In genomic region chr19:34734601-34735103, GRCh38 we compare ENCODE assay signal across 8 cellular contexts. TPM values are rescaled to one million over a fixed set of nuclear protein-coding genes. Genes with fewer than 3 reads are reported as not detected.
DNase-seq lines count a peak whose midpoint lies in the region; ATAC-seq and TF ChIP-seq lines count a peak whose summit lies in the region.

No MANE protein-coding gene starts in this region.

- H3K4me1 Mint-ChIP-seq in activated CD4-positive, alpha-beta T cell treated with anti-CD3 and anti-CD28 coated beads, Interleukin-2, amount 10 ng/mL, durations not matched to agents 24 days and 14 days = peaks cover 23% of the 10 kb centered on the region
- H3K4me1 Mint-ChIP-seq in activated T-helper 17 cell treated with anti-CD3 and anti-CD28 coated beads, Interleukin-2, amount 50 U/mL, for 72 hours = peaks cover 11% of the 10 kb centered on the region

- H3K4me3 ChIP-seq in kidney epithelial cell (ENCODE audit: low read depth, low read length) (peak overlapping the region; percentile 61), testis (peak overlapping the region; percentile 86 to 88)

- intact Hi-C loops in activated CD4-positive, alpha-beta T cell treated with anti-CD3 and anti-CD28 coated beads, Interleukin-2, amount 10 ng/mL, durations not matched to agents 24 days and 14 days (cut with micrococcal nuclease) = loop anchor here (1.0 kb wide), 1 partner anchor 39 kb away; the partner anchor contains the start of gene ZNF599
- intact Hi-C loops in testis (cut with DNase I; ENCODE audit: low total_unique reads) = loop anchor here (5.0 kb wide), 1 partner anchor 57 kb away; the partner anchor contains the start of genes SCGB2B2 and ZNF302

- H3K9me3 Mint-ChIP-seq in activated CD4-positive, alpha-beta T cell treated with anti-CD3 and anti-CD28 coated beads, Interleukin-2, amount 10 ng/mL, durations not matched to agents 24 days and 14 days = peaks cover 17% of the 10 kb centered on the region
- H3K9me3 Mint-ChIP-seq in activated T-helper 17 cell treated with anti-CD3 and anti-CD28 coated beads, Interleukin-2, amount 50 U/mL, for 72 hours = no peaks in the 10 kb centered on the region

- no peak for TF ChIP-seq POLR2A in testis (IDR thresholded peaks at IDR 0.05)

- TF ChIP-seq CTCF in kidney epithelial cell (IDR thresholded peaks at IDR 0.05; ENCODE audit: insufficient read depth, low read length, poor library complexity, severe bottlenecking) (no peak), testis (IDR thresholded peaks at IDR 0.05) (no peak)

- peak overlapping the region; percentile 96 for H3K27ac Mint-ChIP-seq in activated CD4-positive, alpha-beta T cell treated with anti-CD3 and anti-CD28 coated beads, Interleukin-2, amount 10 ng/mL, durations not matched to agents 24 days and 14 days
- peak overlapping the region; percentile 94 for H3K27ac Mint-ChIP-seq in activated T-helper 17 cell treated with anti-CD3 and anti-CD28 coated beads, Interleukin-2, amount 50 U/mL, for 72 hours

- H3K4me3 Mint-ChIP-seq in activated CD4-positive, alpha-beta T cell treated with anti-CD3 and anti-CD28 coated beads, Interleukin-2, amount 10 ng/mL, durations not matched to agents 24 days and 14 days = peak overlapping the region; percentile 93
- H3K4me3 Mint-ChIP-seq in activated T-helper 17 cell treated with anti-CD3 and anti-CD28 coated beads, Interleukin-2, amount 50 U/mL, for 72 hours = peak overlapping the region; percentile 93

- H3K36me3 Mint-ChIP-seq in activated CD4-positive, alpha-beta T cell treated with anti-CD3 and anti-CD28 coated beads, Interleukin-2, amount 10 ng/mL, durations not matched to agents 24 days and 14 days (ENCODE audit: low read depth) = peaks cover 36% of the 10 kb centered on the region
- peaks cover 31% of the 10 kb centered on the region for H3K36me3 Mint-ChIP-seq in activated T-helper 17 cell treated with anti-CD3 and anti-CD28 coated beads, Interleukin-2, amount 50 U/mL, for 72 hours (ENCODE audit: low read depth)

- DNase-seq in activated CD4-positive, alpha-beta T cell treated with anti-CD3 and anti-CD28 coated beads, Interleukin-2, amount 10 ng/mL, durations not matched to agents 24 days and 14 days = no peak
- DNase-seq in activated CD4-positive, alpha-beta T cell treated with anti-CD3 and anti-CD28 coated beads for 48 hours = no peak
- DNase-seq in kidney epithelial cell (ENCODE audit: low read depth) (no peak), testis (no peak), epidermal melanocyte (ENCODE audit: insufficient read length, low spot score) (no peak)

- H3K36me3 ChIP-seq in kidney epithelial cell (ENCODE audit: control insufficient read depth, insufficient read depth, low read length) (peaks cover 2% of the 10 kb centered on the region), testis (ENCODE audit: low read depth, missing control alignments) (no peaks in the 10 kb centered on the region)

- no peak for ATAC-seq in activated T-helper 17 cell treated with anti-CD3 and anti-CD28 coated beads, Interleukin-2, amount 50 U/mL, for 72 hours (replicated peaks)
- no peak for ATAC-seq in GM18519 (IDR thresholded peaks at IDR 0.05; ENCODE audit: low FRiP score, unreplicated experiment)
- ATAC-seq in HG02798 (IDR thresholded peaks at IDR 0.05; ENCODE audit: poor library complexity, unreplicated experiment) = no peak

- peaks cover 6% of the 10 kb centered on the region for H3K4me1 ChIP-seq in testis

- H3K9me3 ChIP-seq in testis = no peaks in the 10 kb centered on the region

- no peaks in the 10 kb centered on the region for H3K27me3 Mint-ChIP-seq in activated CD4-positive, alpha-beta T cell treated with anti-CD3 and anti-CD28 coated beads, Interleukin-2, amount 10 ng/mL, durations not matched to agents 24 days and 14 days
- no peaks in the 10 kb centered on the region for H3K27me3 Mint-ChIP-seq in activated T-helper 17 cell treated with anti-CD3 and anti-CD28 coated beads, Interleukin-2, amount 50 U/mL, for 72 hours

- H3K27ac ChIP-seq in testis = peak overlapping the region; percentile 93 to 97

- 17 to 19% methylated on average over 11 of the region's 11 CpGs for WGBS in testis, 2 donors

- H3K27me3 ChIP-seq in kidney epithelial cell (ENCODE audit: control insufficient read depth, insufficient read depth, low read length) (no peaks in the 10 kb centered on the region), testis (no peaks in the 10 kb centered on the region)

RNA-seq across cellular contexts. Expression of gene ZNF181, which starts 0.6 kb away (rescaled TPM):
- total RNA-seq in activated CD4-positive, alpha-beta T cell treated with anti-CD3 and anti-CD28 coated beads, Interleukin-2, amount 10 ng/mL, durations not matched to agents 24 days and 14 days = 3.9 and 4.4 TPM in 2 replicates
- total RNA-seq in activated T-helper 17 cell treated with anti-CD3 and anti-CD28 coated beads, Interleukin-2, amount 50 U/mL, for 72 hours = 1 to 10 TPM; 2.4 to 2.6 TPM
- total RNA-seq in kidney epithelial cell (14.3 and 21.1 TPM in 2 replicates), testis (10 to 100 TPM; 16.1 to 18.5 TPM)
- 10.7 TPM for polyA plus RNA-seq in testis (ENCODE audit: insufficient read depth, low read depth, low replicate concordance)

RNA-seq across cellular contexts. Expression of gene ZNF599, which starts 38.4 kb away (rescaled TPM):
- total RNA-seq in activated CD4-positive, alpha-beta T cell treated with anti-CD3 and anti-CD28 coated beads, Interleukin-2, amount 10 ng/mL, durations not matched to agents 24 days and 14 days = 2.2 and 2.4 TPM in 2 replicates
- 1 to 10 TPM; 3.1 to 3.4 TPM for total RNA-seq in activated T-helper 17 cell treated with anti-CD3 and anti-CD28 coated beads, Interleukin-2, amount 50 U/mL, for 72 hours
- total RNA-seq in kidney epithelial cell (4.6 and 7.7 TPM in 2 replicates), testis (10 to 100 TPM; 26.4 to 27.1 TPM)
- 18.3 TPM for polyA plus RNA-seq in testis (ENCODE audit: insufficient read depth, low read depth, low replicate concordance)

RNA-seq across cellular contexts. Expression of gene ZNF302, which starts 57.2 kb away (rescaled TPM):
- total RNA-seq in activated CD4-positive, alpha-beta T cell treated with anti-CD3 and anti-CD28 coated beads, Interleukin-2, amount 10 ng/mL, durations not matched to agents 24 days and 14 days = 14.4 and 15.2 TPM in 2 replicates
- total RNA-seq in activated T-helper 17 cell treated with anti-CD3 and anti-CD28 coated beads, Interleukin-2, amount 50 U/mL, for 72 hours = 10 to 100 TPM in 1 of 2 donors, 1 to 10 TPM in 1; 7.7 to 11.7 TPM
- 14.7 and 17.1 TPM in 2 replicates for total RNA-seq in kidney epithelial cell
- total RNA-seq in testis = 10 to 100 TPM; 36.7 to 50.8 TPM
- 24.1 TPM for polyA plus RNA-seq in testis (ENCODE audit: insufficient read depth, low read depth, low replicate concordance)

RNA-seq across cellular contexts. Expression of gene SCGB2B2, which starts 57.7 kb away (rescaled TPM):
- total RNA-seq in activated CD4-positive, alpha-beta T cell treated with anti-CD3 and anti-CD28 coated beads, Interleukin-2, amount 10 ng/mL, durations not matched to agents 24 days and 14 days = 0.24 and 0.40 TPM in 2 replicates
- total RNA-seq in activated T-helper 17 cell treated with anti-CD3 and anti-CD28 coated beads, Interleukin-2, amount 50 U/mL, for 72 hours = under 1 TPM; 0.35 to 0.71 TPM
- total RNA-seq in kidney epithelial cell (0.38 and 0.62 TPM in 2 replicates), testis (1 to 10 TPM; 3.3 to 4.4 TPM)
- 1.5 TPM for polyA plus RNA-seq in testis (ENCODE audit: insufficient read depth, low read depth, low replicate concordance)
